10 cellular contexts compared by ENCODE assay signal in the genomic region with DNA sequence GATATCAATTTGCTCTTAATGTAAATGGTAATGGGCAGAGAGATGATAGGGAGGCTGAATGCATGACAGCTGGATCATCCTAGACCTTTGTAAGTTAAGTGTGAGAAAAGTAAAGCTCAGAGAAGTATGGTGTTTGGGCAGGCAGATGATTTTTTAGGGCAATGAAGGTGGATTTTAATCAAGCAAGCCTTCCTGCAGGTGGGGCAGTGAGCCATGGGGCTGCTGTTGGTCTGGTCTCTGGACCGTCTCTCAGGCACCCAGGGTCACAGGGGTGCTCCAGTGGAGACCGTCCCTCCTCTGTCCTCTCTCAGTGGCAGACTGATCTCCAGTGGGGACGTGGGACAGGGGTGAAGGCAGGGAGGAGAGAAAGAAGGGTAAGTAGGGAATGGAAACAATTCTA.
DNase-seq lines count a peak whose midpoint lies in the region; ATAC-seq, FAIRE-seq and TF ChIP-seq lines count a peak whose summit lies in the region.
"Had no signal": no experiment of that assay in that cellular context is flagged by ENCODE, and none has a peak within 500 bp of the region (broad histone marks: within the 10 kb centered on the region; RNA-seq: fewer than 3 reads in every experiment).

No MANE protein-coding gene starts in this region.

- H3K9ac ChIP-seq in PC-3 (ENCODE audit: low read length) (no peak overlapping the region), endothelial cell of umbilical vein (replicated peaks; ENCODE audit: extremely low read depth, insufficient read depth, low read length) (peak overlapping the region; percentile 17)

- intact Hi-C loops in activated CD4-positive, alpha-beta T cell treated with anti-CD3 and anti-CD28 coated beads for 36 hours (cut with DNase I, micrococcal nuclease): loop anchor here (1.0 to 5.0 kb wide), 3 partner anchors 35 to 1051 kb away; no protein-coding TSS in a partner anchor
- intact Hi-C loops in PC-3 (cut with micrococcal nuclease): no loop called here
- intact Hi-C loops in endothelial cell of umbilical vein (cut with micrococcal nuclease): loop anchor here (2.0 kb wide), 2 partner anchors 26 to 70 kb away; partner anchors contain the start of gene STK17B

- DNase-seq in activated CD4-positive, alpha-beta T cell treated with anti-CD3 and anti-CD28 coated beads for 36 hours: peak; percentile 41
- DNase-seq in activated CD4-positive, alpha-beta T cell treated with anti-CD3 and anti-CD28 coated beads for 4 hours: no peak
- no peak for DNase-seq in PC-3
- DNase-seq in endothelial cell of umbilical vein (ENCODE audit: low read depth, low spot score): no peak
- no peak for DNase-seq in stimulated activated naive B cell treated with anti-CD40 and anti-IgM and Interleukin-4, amounts not matched to agents 10 μg/mL and 1 μg/mL and 100 μg/mL, for 72 hours
- DNase-seq in OCI-M1 (lab: John Stamatoyannopoulos, UW): no peak
- no peak for DNase-seq in COLO829 (ENCODE audit: low spot score)
- DNase-seq: cerebellar nuclear complex, NCI-H526 treated with DMSO at 0.1 percent for 48 hours had no signal

- H3K4me1 ChIP-seq in PC-3 (ENCODE audit: insufficient read depth, low read length): peaks cover 36% of the 10 kb centered on the region
- H3K4me1 ChIP-seq in endothelial cell of umbilical vein (ENCODE audit: control insufficient read depth, extremely low read depth, insufficient read depth, low read length): peaks cover 35% of the 10 kb centered on the region

- no peaks in the 10 kb centered on the region for H3K36me3 ChIP-seq in PC-3 (ENCODE audit: low read depth, low read length)
- H3K36me3 ChIP-seq in endothelial cell of umbilical vein (ENCODE audit: control insufficient read depth in 2 of 2, extremely low read depth in 1 of 2, insufficient read depth in 2 of 2, low read length in 2 of 2): peaks cover 5 to 35% of the 10 kb centered on the region in 2 experiments

- 0 out of 2 replicates have a peak, but pooled peaks have one; percentile 16 for TF ChIP-seq CTCF in PC-3 (conservative IDR thresholded peaks at IDR 0.05; ENCODE audit: low read depth, low read length)
- TF ChIP-seq CTCF in endothelial cell of umbilical vein (IDR thresholded peaks at IDR 0.05; ENCODE audit: extremely low read depth in 1 of 2, insufficient read depth in 1 of 2, low read depth in 1 of 2, low read length in 2 of 2): no peak

- H3F3A ChIP-seq in PC-3 (ENCODE audit: low read length, unreplicated experiment): no peaks in the 10 kb centered on the region

- H3K27ac Mint-ChIP-seq in activated CD4-positive, alpha-beta T cell treated with anti-CD3 and anti-CD28 coated beads for 36 hours: peak overlapping the region; percentile 100
- H3K27ac Mint-ChIP-seq in stimulated activated naive B cell treated with anti-CD40 and anti-IgM and Interleukin-4, amounts not matched to agents 10 μg/mL and 1 μg/mL and 100 μg/mL, for 72 hours: peak overlapping the region; percentile 100

- H3K4me1 Mint-ChIP-seq in activated CD4-positive, alpha-beta T cell treated with anti-CD3 and anti-CD28 coated beads for 36 hours: peaks cover 91% of the 10 kb centered on the region
- H3K4me1 Mint-ChIP-seq in stimulated activated naive B cell treated with anti-CD40 and anti-IgM and Interleukin-4, amounts not matched to agents 10 μg/mL and 1 μg/mL and 100 μg/mL, for 72 hours: peaks cover 60 to 81% of the 10 kb centered on the region in 2 donors

- dilution Hi-C loops in endothelial cell of umbilical vein (cut with MboI; ENCODE audit: extremely low pct_ligation_motif_present, low sequenced_read_pairs): no loop called here

- CTCF ChIA-PET in activated CD4-positive, alpha-beta T cell treated with anti-CD3 and anti-CD28 coated beads for 36 hours (lab: Charles Lee): interaction anchor here (0.6 to 1.6 kb wide), 8 partner anchors 12 to 162 kb away, joined by 3 to 5 read pairs (median 3); no protein-coding TSS in a partner anchor
- CTCF ChIA-PET in PC-3 (lab: Charles Lee): no interaction called here
- CTCF ChIA-PET in endothelial cell of umbilical vein (lab: Charles Lee): interaction anchor here (1.1 to 1.8 kb wide), 3 partner anchors 19 to 36 kb away, joined by 3 to 5 read pairs (median 3); no protein-coding TSS in a partner anchor

- FAIRE-seq in endothelial cell of umbilical vein (lab: Jason Lieb, UNC): no peak

- H3K4me2 ChIP-seq in PC-3 (ENCODE audit: low read length) (no peak overlapping the region), endothelial cell of umbilical vein (ENCODE audit: insufficient read depth, low read length) (no peak overlapping the region)

- no peak for ATAC-seq in activated CD4-positive, alpha-beta T cell treated with anti-CD3 and anti-CD28 coated beads for 36 hours
- no peak for ATAC-seq in PC-3
- no peak for ATAC-seq in stimulated activated naive B cell treated with anti-CD40 and anti-IgM and Interleukin-4, amounts not matched to agents 10 μg/mL and 1 μg/mL and 100 μg/mL, for 72 hours (replicated peaks)
- ATAC-seq in GM19328 (IDR thresholded peaks at IDR 0.05; ENCODE audit: unreplicated experiment): no peak

- no peak overlapping the region for H3K27ac ChIP-seq in PC-3 (ENCODE audit: low read length)
- H3K27ac ChIP-seq in endothelial cell of umbilical vein (ENCODE audit: insufficient read depth, low read depth, low read length): peak overlapping the region; percentile 80

- no peaks in the 10 kb centered on the region for H3K9me1 ChIP-seq in endothelial cell of umbilical vein (replicated peaks; ENCODE audit: control insufficient read depth, extremely low read depth, insufficient read depth, low read length)

- peak overlapping the region; percentile 65 for H3K4me3 Mint-ChIP-seq in activated CD4-positive, alpha-beta T cell treated with anti-CD3 and anti-CD28 coated beads for 36 hours
- peak overlapping the region; percentile 59 to 80 for H3K4me3 Mint-ChIP-seq in stimulated activated naive B cell treated with anti-CD40 and anti-IgM and Interleukin-4, amounts not matched to agents 10 μg/mL and 1 μg/mL and 100 μg/mL, for 72 hours

- H3K4me3 ChIP-seq in PC-3 (ENCODE audit: low read length): no peak overlapping the region
- H3K4me3 ChIP-seq in endothelial cell of umbilical vein (replicated peaks in 1 of 3; ENCODE audit: insufficient read depth in 1 of 3, low read depth in 1 of 3, low read length in 3 of 3): no peak overlapping the region

- no peaks in the 10 kb centered on the region for H3K9me3 Mint-ChIP-seq in activated CD4-positive, alpha-beta T cell treated with anti-CD3 and anti-CD28 coated beads for 36 hours (ENCODE audit: low read depth)
- H3K9me3 Mint-ChIP-seq in stimulated activated naive B cell treated with anti-CD40 and anti-IgM and Interleukin-4, amounts not matched to agents 10 μg/mL and 1 μg/mL and 100 μg/mL, for 72 hours: no peaks in the 10 kb centered on the region

- no peaks in the 10 kb centered on the region for H3K9me3 ChIP-seq in PC-3 (ENCODE audit: low read length)
- H3K9me3 ChIP-seq in endothelial cell of umbilical vein (replicated peaks; ENCODE audit: control insufficient read depth, insufficient read depth, low read length): no peaks in the 10 kb centered on the region

- H4K20me1 ChIP-seq in PC-3 (ENCODE audit: low read length) (no peaks in the 10 kb centered on the region), endothelial cell of umbilical vein (replicated peaks; ENCODE audit: control insufficient read depth, extremely low read depth, insufficient read depth, low read length) (no peaks in the 10 kb centered on the region)

- BruUV-seq in PC-3 (replicated peaks; lab: Mats Ljungman, UMichigan) (no TSS peak), endothelial cell of umbilical vein (replicated peaks; lab: Mats Ljungman, UMichigan) (no TSS peak)

- H3K27me3 Mint-ChIP-seq in activated CD4-positive, alpha-beta T cell treated with anti-CD3 and anti-CD28 coated beads for 36 hours: no peaks in the 10 kb centered on the region
- no peaks in the 10 kb centered on the region for H3K27me3 Mint-ChIP-seq in stimulated activated naive B cell treated with anti-CD40 and anti-IgM and Interleukin-4, amounts not matched to agents 10 μg/mL and 1 μg/mL and 100 μg/mL, for 72 hours

- no peaks in the 10 kb centered on the region for H3K27me3 ChIP-seq in PC-3 (ENCODE audit: low read length)
- no peaks in the 10 kb centered on the region for H3K27me3 ChIP-seq in endothelial cell of umbilical vein (ENCODE audit: control insufficient read depth in 2 of 2, insufficient read depth in 2 of 2, low read length in 2 of 2)

- no peaks in the 10 kb centered on the region for H3K9me2 ChIP-seq in PC-3 (replicated peaks; ENCODE audit: low read length)

- peaks cover 16% of the 10 kb centered on the region for H3K36me3 Mint-ChIP-seq in activated CD4-positive, alpha-beta T cell treated with anti-CD3 and anti-CD28 coated beads for 36 hours (ENCODE audit: low read depth)
- peaks cover 3 to 6% of the 10 kb centered on the region in 2 donors for H3K36me3 Mint-ChIP-seq in stimulated activated naive B cell treated with anti-CD40 and anti-IgM and Interleukin-4, amounts not matched to agents 10 μg/mL and 1 μg/mL and 100 μg/mL, for 72 hours

- POLR2A ChIA-PET in activated CD4-positive, alpha-beta T cell treated with anti-CD3 and anti-CD28 coated beads for 36 hours (lab: Charles Lee): interaction anchor here (0.9 to 2.5 kb wide), 3 partner anchors 12 to 44 kb away, joined by 3 to 10 read pairs (median 6); no protein-coding TSS in a partner anchor
- POLR2A ChIA-PET in PC-3 (lab: Charles Lee; ENCODE audit: unreplicated experiment): no interaction called here
- POLR2A ChIA-PET in endothelial cell of umbilical vein (lab: Charles Lee): no interaction called here

- H2AFZ ChIP-seq in PC-3 (ENCODE audit: low read length): no peak overlapping the region
- no peak overlapping the region for H2AFZ ChIP-seq in endothelial cell of umbilical vein (ENCODE audit: low read depth, low read length)

- H3K79me2 ChIP-seq in PC-3 (ENCODE audit: low read length) (no peaks in the 10 kb centered on the region), endothelial cell of umbilical vein (ENCODE audit: control insufficient read depth, insufficient read depth, low read length) (peaks cover 10% of the 10 kb centered on the region)

- no peak for TF ChIP-seq POLR2A in endothelial cell of umbilical vein (IDR thresholded peaks at IDR 0.05; ENCODE audit: low read depth, low read length)

TF ChIP-seq in endothelial cell of umbilical vein, 7 proteins besides CTCF, POLR2A, EP300 and RAD21 (continues in another document):
- TF ChIP-seq MYC (IDR thresholded peaks at IDR 0.05; ENCODE audit: low read depth, low read length): no peak
- no peak for TF ChIP-seq POLR2AphosphoS5 (IDR thresholded peaks at IDR 0.05; ENCODE audit: insufficient read depth, low read depth, low read length)
- no peak for TF ChIP-seq EZH2 (IDR thresholded peaks at IDR 0.05; ENCODE audit: borderline replicate concordance, low read depth, low read length, severe bottlenecking)
- no peak for TF ChIP-seq JUN (IDR thresholded peaks at IDR 0.05; ENCODE audit: borderline replicate concordance, insufficient read depth, insufficient read length, low read depth)
- no peak for TF ChIP-seq MAX (IDR thresholded peaks at IDR 0.05; ENCODE audit: insufficient read depth, insufficient read length)
- TF ChIP-seq GATA2 (IDR thresholded peaks at IDR 0.05; ENCODE audit: insufficient read depth, insufficient read length, low read depth, low read length): no peak
